In the genomic region with DNA sequence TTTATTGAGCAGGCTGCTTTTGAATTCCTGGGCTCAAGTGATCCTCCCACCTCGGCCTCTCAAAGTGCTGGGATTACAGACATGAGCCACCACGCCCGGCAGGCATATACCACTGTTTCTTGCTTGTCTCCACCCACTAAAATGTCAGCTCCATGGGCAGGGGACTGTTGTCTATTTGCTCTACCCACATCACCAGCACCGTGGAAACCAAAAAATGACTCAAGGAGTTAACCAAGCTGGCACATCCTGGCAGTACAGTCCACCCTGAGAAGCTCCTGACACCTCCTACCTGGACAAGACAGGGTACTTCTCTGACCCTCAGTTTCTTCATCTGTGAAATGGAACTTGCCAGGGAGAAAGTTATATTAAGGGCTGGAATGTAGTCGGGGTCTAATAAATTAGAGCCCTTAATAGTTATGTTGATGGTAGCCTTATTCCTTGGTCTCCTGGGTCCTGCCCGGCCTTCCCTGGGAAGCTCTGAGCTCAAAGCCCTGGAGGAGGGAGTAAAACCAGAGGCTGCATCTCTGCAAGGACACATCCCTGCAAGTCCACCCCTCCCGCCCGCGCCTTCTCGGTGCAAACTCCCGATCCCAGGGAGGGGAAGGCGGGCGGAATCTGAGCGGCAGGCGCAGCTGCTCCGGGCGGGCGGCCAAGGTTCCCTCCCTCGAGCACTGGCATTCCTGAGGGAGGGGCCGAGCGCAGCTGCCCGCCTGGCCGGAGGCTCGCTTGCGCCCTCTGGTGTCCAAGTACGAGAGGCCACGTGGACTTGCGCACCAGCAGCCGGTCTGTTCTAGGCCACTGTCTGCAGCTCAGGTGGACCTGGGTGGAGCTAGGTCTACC, we compare ENCODE assay signal across 1 cellular context.
TF ChIP-seq lines count a peak whose summit lies in the region.

No MANE protein-coding gene starts in this region.

TF ChIP-seq in HEK293, 187 proteins besides CTCF, POLR2A, EP300 and RAD21 (continued from another document and continues in another):
- TF ChIP-seq ZSCAN5A (tag by site-specific recombination; IDR thresholded peaks at IDR 0.05): no peak
- TF ChIP-seq ZNF768 (tag by site-specific recombination; IDR thresholded peaks at IDR 0.05): peak; percentile 39; the same call in 1 of the 2 replicates
- peak; percentile 94 for TF ChIP-seq ZEB2 (tag by site-specific recombination; IDR thresholded peaks at IDR 0.05)
- no peak for TF ChIP-seq ZNF350 (tag by site-specific recombination; IDR thresholded peaks at IDR 0.05)
- peak; percentile 58; the same call in 1 of the 2 replicates for TF ChIP-seq BCL11A (tag by site-specific recombination; IDR thresholded peaks at IDR 0.05; ENCODE audit: low read depth)
- TF ChIP-seq, protein P1, sequence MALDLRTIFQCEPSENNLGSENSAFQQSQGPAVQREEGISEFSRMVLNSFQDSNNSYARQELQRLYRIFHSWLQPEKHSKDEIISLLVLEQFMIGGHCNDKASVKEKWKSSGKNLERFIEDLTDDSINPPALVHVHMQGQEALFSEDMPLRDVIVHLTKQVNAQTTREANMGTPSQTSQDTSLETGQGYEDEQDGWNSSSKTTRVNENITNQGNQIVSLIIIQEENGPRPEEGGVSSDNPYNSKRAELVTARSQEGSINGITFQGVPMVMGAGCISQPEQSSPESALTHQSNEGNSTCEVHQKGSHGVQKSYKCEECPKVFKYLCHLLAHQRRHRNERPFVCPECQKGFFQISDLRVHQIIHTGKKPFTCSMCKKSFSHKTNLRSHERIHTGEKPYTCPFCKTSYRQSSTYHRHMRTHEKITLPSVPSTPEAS (tag by site-specific recombination; IDR thresholded peaks at IDR 0.05): peak; percentile 41
- TF ChIP-seq ZNF302 (tag by site-specific recombination; IDR thresholded peaks at IDR 0.05; ENCODE audit: low read depth): no peak
- TF ChIP-seq ZNF221 (tag by site-specific recombination; IDR thresholded peaks at IDR 0.05; ENCODE audit: borderline replicate concordance): 0 out of 2 replicates have a peak, but pooled peaks have one; percentile 24
- TF ChIP-seq, protein P2, sequence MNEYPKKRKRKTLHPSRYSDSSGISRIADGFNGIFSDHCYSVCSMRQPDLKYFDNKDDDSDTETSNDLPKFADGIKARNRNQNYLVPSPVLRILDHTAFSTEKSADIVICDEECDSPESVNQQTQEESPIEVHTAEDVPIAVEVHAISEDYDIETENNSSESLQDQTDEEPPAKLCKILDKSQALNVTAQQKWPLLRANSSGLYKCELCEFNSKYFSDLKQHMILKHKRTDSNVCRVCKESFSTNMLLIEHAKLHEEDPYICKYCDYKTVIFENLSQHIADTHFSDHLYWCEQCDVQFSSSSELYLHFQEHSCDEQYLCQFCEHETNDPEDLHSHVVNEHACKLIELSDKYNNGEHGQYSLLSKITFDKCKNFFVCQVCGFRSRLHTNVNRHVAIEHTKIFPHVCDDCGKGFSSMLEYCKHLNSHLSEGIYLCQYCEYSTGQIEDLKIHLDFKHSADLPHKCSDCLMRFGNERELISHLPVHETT (tag by site-specific recombination; IDR thresholded peaks at IDR 0.05): peak; percentile 75; the same call in 1 of the 2 replicates
- TF ChIP-seq ZFP37 (tag by site-specific recombination; IDR thresholded peaks at IDR 0.05): peak; percentile 83; the same call in 1 of the 2 replicates
- TF ChIP-seq, protein P3, sequence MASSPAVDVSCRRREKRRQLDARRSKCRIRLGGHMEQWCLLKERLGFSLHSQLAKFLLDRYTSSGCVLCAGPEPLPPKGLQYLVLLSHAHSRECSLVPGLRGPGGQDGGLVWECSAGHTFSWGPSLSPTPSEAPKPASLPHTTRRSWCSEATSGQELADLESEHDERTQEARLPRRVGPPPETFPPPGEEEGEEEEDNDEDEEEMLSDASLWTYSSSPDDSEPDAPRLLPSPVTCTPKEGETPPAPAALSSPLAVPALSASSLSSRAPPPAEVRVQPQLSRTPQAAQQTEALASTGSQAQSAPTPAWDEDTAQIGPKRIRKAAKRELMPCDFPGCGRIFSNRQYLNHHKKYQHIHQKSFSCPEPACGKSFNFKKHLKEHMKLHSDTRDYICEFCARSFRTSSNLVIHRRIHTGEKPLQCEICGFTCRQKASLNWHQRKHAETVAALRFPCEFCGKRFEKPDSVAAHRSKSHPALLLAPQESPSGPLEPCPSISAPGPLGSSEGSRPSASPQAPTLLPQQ (tag by site-specific recombination; IDR thresholded peaks at IDR 0.05): peak; percentile 79
- peak; percentile 71 for TF ChIP-seq SP2 (tag by site-specific recombination; IDR thresholded peaks at IDR 0.05)
- TF ChIP-seq, protein P4, sequence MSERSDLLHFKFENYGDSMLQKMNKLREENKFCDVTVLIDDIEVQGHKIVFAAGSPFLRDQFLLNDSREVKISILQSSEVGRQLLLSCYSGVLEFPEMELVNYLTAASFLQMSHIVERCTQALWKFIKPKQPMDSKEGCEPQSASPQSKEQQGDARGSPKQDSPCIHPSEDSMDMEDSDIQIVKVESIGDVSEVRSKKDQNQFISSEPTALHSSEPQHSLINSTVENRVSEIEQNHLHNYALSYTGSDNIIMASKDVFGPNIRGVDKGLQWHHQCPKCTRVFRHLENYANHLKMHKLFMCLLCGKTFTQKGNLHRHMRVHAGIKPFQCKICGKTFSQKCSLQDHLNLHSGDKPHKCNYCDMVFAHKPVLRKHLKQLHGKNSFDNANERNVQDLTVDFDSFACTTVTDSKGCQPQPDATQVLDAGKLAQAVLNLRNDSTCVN (tag by site-specific recombination; optimal IDR thresholded peaks at IDR 0.05): peak; percentile 46
- peak; percentile 35; the same call in 1 of the 2 replicates for TF ChIP-seq ZNF843 (tag by site-specific recombination; IDR thresholded peaks at IDR 0.05)
- TF ChIP-seq ZXDB (tag by site-specific recombination; IDR thresholded peaks at IDR 0.05): peak; percentile 69
- TF ChIP-seq, protein P5, sequence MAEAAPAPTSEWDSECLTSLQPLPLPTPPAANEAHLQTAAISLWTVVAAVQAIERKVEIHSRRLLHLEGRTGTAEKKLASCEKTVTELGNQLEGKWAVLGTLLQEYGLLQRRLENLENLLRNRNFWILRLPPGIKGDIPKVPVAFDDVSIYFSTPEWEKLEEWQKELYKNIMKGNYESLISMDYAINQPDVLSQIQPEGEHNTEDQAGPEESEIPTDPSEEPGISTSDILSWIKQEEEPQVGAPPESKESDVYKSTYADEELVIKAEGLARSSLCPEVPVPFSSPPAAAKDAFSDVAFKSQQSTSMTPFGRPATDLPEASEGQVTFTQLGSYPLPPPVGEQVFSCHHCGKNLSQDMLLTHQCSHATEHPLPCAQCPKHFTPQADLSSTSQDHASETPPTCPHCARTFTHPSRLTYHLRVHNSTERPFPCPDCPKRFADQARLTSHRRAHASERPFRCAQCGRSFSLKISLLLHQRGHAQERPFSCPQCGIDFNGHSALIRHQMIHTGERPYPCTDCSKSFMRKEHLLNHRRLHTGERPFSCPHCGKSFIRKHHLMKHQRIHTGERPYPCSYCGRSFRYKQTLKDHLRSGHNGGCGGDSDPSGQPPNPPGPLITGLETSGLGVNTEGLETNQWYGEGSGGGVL (tag by site-specific recombination; IDR thresholded peaks at IDR 0.05): peak; percentile 73
- peak; percentile 77 for TF ChIP-seq ZNF654 (tag by site-specific recombination; IDR thresholded peaks at IDR 0.05; ENCODE audit: low read depth)
- TF ChIP-seq ZNF391 (tag by site-specific recombination; IDR thresholded peaks at IDR 0.05; ENCODE audit: borderline replicate concordance, low read depth): peak; percentile 92; the same call in 1 of the 2 replicates
- no peak for TF ChIP-seq ZNF174 (tag by site-specific recombination; IDR thresholded peaks at IDR 0.05)
- TF ChIP-seq ZNF48 (tag by site-specific recombination; IDR thresholded peaks at IDR 0.05): no peak
- peak; percentile 48; the same call in 1 of the 2 replicates for TF ChIP-seq PRDM10 (tag by site-specific recombination; IDR thresholded peaks at IDR 0.05)
- TF ChIP-seq ZNF600 (tag by site-specific recombination; IDR thresholded peaks at IDR 0.05): peak; percentile 51; the same call in 1 of the 2 replicates
- TF ChIP-seq SP3 (tag by site-specific recombination; IDR thresholded peaks at IDR 0.05): peak; percentile 68
- peak; percentile 94 for TF ChIP-seq ZNF341 (tag by site-specific recombination; IDR thresholded peaks at IDR 0.05; ENCODE audit: low read depth)
- peak; percentile 52; the same call in 1 of the 2 replicates for TF ChIP-seq ZBTB48 (tag by site-specific recombination; IDR thresholded peaks at IDR 0.05)
- peak; percentile 98 for TF ChIP-seq KLF17 (tag by site-specific recombination; IDR thresholded peaks at IDR 0.05)
- no peak for TF ChIP-seq HOXA7 (CRISPR knock-in tag; IDR thresholded peaks at IDR 0.05; ENCODE audit: borderline replicate concordance)
- TF ChIP-seq ZNF10 (tag by site-specific recombination; IDR thresholded peaks at IDR 0.05): peak; percentile 24; the same call in 1 of the 2 replicates
- peak; percentile 86 for TF ChIP-seq ZBTB8A (tag by site-specific recombination; IDR thresholded peaks at IDR 0.05)
- TF ChIP-seq, protein P6, sequence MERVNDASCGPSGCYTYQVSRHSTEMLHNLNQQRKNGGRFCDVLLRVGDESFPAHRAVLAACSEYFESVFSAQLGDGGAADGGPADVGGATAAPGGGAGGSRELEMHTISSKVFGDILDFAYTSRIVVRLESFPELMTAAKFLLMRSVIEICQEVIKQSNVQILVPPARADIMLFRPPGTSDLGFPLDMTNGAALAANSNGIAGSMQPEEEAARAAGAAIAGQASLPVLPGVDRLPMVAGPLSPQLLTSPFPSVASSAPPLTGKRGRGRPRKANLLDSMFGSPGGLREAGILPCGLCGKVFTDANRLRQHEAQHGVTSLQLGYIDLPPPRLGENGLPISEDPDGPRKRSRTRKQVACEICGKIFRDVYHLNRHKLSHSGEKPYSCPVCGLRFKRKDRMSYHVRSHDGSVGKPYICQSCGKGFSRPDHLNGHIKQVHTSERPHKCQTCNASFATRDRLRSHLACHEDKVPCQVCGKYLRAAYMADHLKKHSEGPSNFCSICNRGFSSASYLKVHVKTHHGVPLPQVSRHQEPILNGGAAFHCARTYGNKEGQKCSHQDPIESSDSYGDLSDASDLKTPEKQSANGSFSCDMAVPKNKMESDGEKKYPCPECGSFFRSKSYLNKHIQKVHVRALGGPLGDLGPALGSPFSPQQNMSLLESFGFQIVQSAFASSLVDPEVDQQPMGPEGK (tag by site-specific recombination; IDR thresholded peaks at IDR 0.05): peak; percentile 97
- no peak for TF ChIP-seq ZNF677 (tag by site-specific recombination; IDR thresholded peaks at IDR 0.05)
- 0 out of 2 replicates have a peak, but pooled peaks have one; percentile 12 for TF ChIP-seq YY2 (tag by site-specific recombination; IDR thresholded peaks at IDR 0.05)
- no peak for TF ChIP-seq ZNF449 (tag by site-specific recombination; IDR thresholded peaks at IDR 0.05)
- TF ChIP-seq MEIS1 (CRISPR knock-in tag; IDR thresholded peaks at IDR 0.05; ENCODE audit: borderline replicate concordance): no peak
- TF ChIP-seq EGR2 (tag by site-specific recombination; IDR thresholded peaks at IDR 0.05; ENCODE audit: low read depth): peak; percentile 63; the same call in 1 of the 2 replicates
- peak; percentile 82 for TF ChIP-seq ZNF2 (tag by site-specific recombination; IDR thresholded peaks at IDR 0.05)
- no peak for TF ChIP-seq ZNF175 (tag by site-specific recombination; IDR thresholded peaks at IDR 0.05)
- no peak for TF ChIP-seq TRIM28 (IDR thresholded peaks at IDR 0.05; ENCODE audit: borderline replicate concordance, low read length)
- no peak for TF ChIP-seq ZNF19 (tag by site-specific recombination; IDR thresholded peaks at IDR 0.05; ENCODE audit: low read depth)
